10 cellular contexts compared by ENCODE assay signal in genomic region chrX:46325312-46325877, GRCh38.
DNase-seq lines count a peak whose midpoint lies in the region; ATAC-seq and TF ChIP-seq lines count a peak whose summit lies in the region.
"Had no signal": no experiment of that assay in that cellular context is flagged by ENCODE, and none has a peak within 500 bp of the region (broad histone marks: within the 10 kb centered on the region; RNA-seq: fewer than 3 reads in every experiment).

No MANE protein-coding gene starts in this region.

- peak overlapping the region; percentile 86 for H3K27ac Mint-ChIP-seq in activated naive CD8-positive, alpha-beta T cell

- H3K36me3 Mint-ChIP-seq in activated naive CD8-positive, alpha-beta T cell: peaks cover 2% of the 10 kb centered on the region

- H3K36me3 ChIP-seq in thoracic aorta: no peaks in the 10 kb centered on the region
- H3K36me3 ChIP-seq: upper lobe of left lung had no signal

- H3K9me3 ChIP-seq in thoracic aorta: no peaks in the 10 kb centered on the region
- H3K9me3 ChIP-seq: upper lobe of left lung had no signal

- in situ Hi-C loops in G401 (cut with HindIII; ENCODE audit: low sequenced_read_pairs): no loop called here

- no peak for ATAC-seq in thoracic aorta (ENCODE audit: insufficient number of reproducible peaks, low FRiP score, low read depth)

- H3K4me1 Mint-ChIP-seq in activated naive CD8-positive, alpha-beta T cell (ENCODE audit: low read depth): peaks cover 58% of the 10 kb centered on the region

- H3K27me3 ChIP-seq in thoracic aorta (replicated peaks; ENCODE audit: insufficient read depth): no peaks in the 10 kb centered on the region
- H3K27me3 ChIP-seq: upper lobe of left lung had no signal

- H3K4me1 ChIP-seq in thoracic aorta (ENCODE audit: control insufficient read depth in 1 of 2, low read depth in 2 of 2): peaks cover 0 to 19% of the 10 kb centered on the region in 2 donors

- peak overlapping the region; percentile 41 for H3K4me3 ChIP-seq in thoracic aorta
- H3K4me3 ChIP-seq: upper lobe of left lung had no signal

- TF ChIP-seq CTCF in thoracic aorta (IDR thresholded peaks at IDR 0.05): no peak

- peak overlapping the region; percentile 35 for H3K4me3 Mint-ChIP-seq in activated naive CD8-positive, alpha-beta T cell

- no peaks in the 10 kb centered on the region for H3K9me3 Mint-ChIP-seq in activated naive CD8-positive, alpha-beta T cell (ENCODE audit: low read depth)

- H3K27me3 Mint-ChIP-seq in activated naive CD8-positive, alpha-beta T cell: no peaks in the 10 kb centered on the region

- DNase-seq in activated gamma-delta T cell treated with anti-CD3 and anti-CD28 coated beads, Interleukin-2, amount 50 U/mL, for 16 hours (ENCODE audit: low read depth): peak; percentile 13
- DNase-seq in activated gamma-delta T cell (lab: John Stamatoyannopoulos, UW) (no peak), lung microvascular endothelial cell (ENCODE audit: low read depth in 2 of 2) (peak; percentile 35 to 57), thoracic aorta (ENCODE audit: low spot score) (no peak), NCI-H187 (lab: John Stamatoyannopoulos, UW) (no peak), NCI-H128 (lab: John Stamatoyannopoulos, UW; ENCODE audit: unreplicated experiment) (no peak), G401 (ENCODE audit: low spot score) (no peak)

- H3K27ac ChIP-seq in thoracic aorta: peak overlapping the region; percentile 58 to 71
- H3K27ac ChIP-seq: C4-2B had no signal

Comparison
In these comparisons a context has a peak if more than half of its experiments do, and no peak if none do; other contexts are left out.
1. DNase-seq: peak in activated gamma-delta T cell treated with anti-CD3 and anti-CD28 coated beads, Interleukin-2, amount 50 U/mL, for 16 hours (single experiment) and lung microvascular endothelial cell (2 of 2); none in activated gamma-delta T cell (single experiment), thoracic aorta (single experiment), NCI-H187 (0 of 2), NCI-H128 (single experiment) and G401 (single experiment).